Comparison of ENCODE assay signal across 19 cellular contexts in genomic region chr17:55463600-55463999, GRCh38. TPM values are rescaled to one million over a fixed set of nuclear protein-coding genes. Genes with fewer than 3 reads are reported as not detected.
DNase-seq lines count a peak whose midpoint lies in the region; ATAC-seq and TF ChIP-seq lines count a peak whose summit lies in the region.
"Had no signal": no experiment of that assay in that cellular context is flagged by ENCODE, and none has a peak within 500 bp of the region (broad histone marks: within the 10 kb centered on the region; RNA-seq: fewer than 3 reads in every experiment).

No MANE protein-coding gene starts in this region.

- H3K4me3 ChIP-seq in upper lobe of left lung: no peak overlapping the region
- H3K4me3 ChIP-seq: colonic mucosa, thoracic aorta had no signal

- DNase-seq in activated T-cell treated with anti-CD3 and anti-CD28 coated beads, Interleukin-2, amount 50 U/mL, for 24 hours: no peak
- DNase-seq in activated T-cell treated with anti-CD3 and anti-CD28 coated beads, Interleukin-2, amount 50 U/mL, for 4 hours: no peak
- DNase-seq in stimulated activated naive B cell treated with anti-CD40 and anti-IgM and Interleukin-4, amounts not matched to agents 10 μg/mL and 1 μg/mL and 100 μg/mL, for 72 hours: peak; percentile 1
- DNase-seq in upper lobe of left lung (no peak), natural killer cell (no peak)
- no peak for DNase-seq in activated effector memory CD4-positive, alpha-beta T cell treated with Interleukin-2 at 50 U/mL for 16 hours
- DNase-seq: activated CD4-positive, CD25-positive, alpha-beta regulatory T cell treated with anti-CD3 and anti-CD28 coated beads, Interleukin-2, amount 50 U/mL, for 72 hours; colonic mucosa; GDM1; HCEC 1CT; NCI-H2107; stimulated activated CD4-positive, alpha-beta T cell treated with anti-CD3 and anti-CD28 coated beads, Interleukin-2, amount 100 ng/mL, for 48 hours had no signal

- intact Hi-C loops in natural killer cell (cut with micrococcal nuclease): no loop called here

- no peaks in the 10 kb centered on the region for H3K9me3 Mint-ChIP-seq in activated T-cell treated with anti-CD3 and anti-CD28 coated beads, Interleukin-2, amount 50 U/mL, for 24 hours
- no peaks in the 10 kb centered on the region for H3K9me3 Mint-ChIP-seq in activated T-cell treated with anti-CD3 and anti-CD28 coated beads, Interleukin-2, amount 50 U/mL, for 4 hours
- peaks cover 0 to 5% of the 10 kb centered on the region in 2 donors for H3K9me3 Mint-ChIP-seq in stimulated activated naive B cell treated with anti-CD40 and anti-IgM and Interleukin-4, amounts not matched to agents 10 μg/mL and 1 μg/mL and 100 μg/mL, for 72 hours
- H3K9me3 Mint-ChIP-seq in natural killer cell: no peaks in the 10 kb centered on the region
- H3K9me3 Mint-ChIP-seq: activated naive CD4-positive, alpha-beta T cell treated with anti-CD3 and anti-CD28 coated beads, Interleukin-2, amount 50 U/mL, for 72 hours had no signal

- H3K9me3 ChIP-seq in upper lobe of left lung: no peaks in the 10 kb centered on the region
- H3K9me3 ChIP-seq: colonic mucosa, thoracic aorta had no signal

- no peak overlapping the region for H3K4me3 Mint-ChIP-seq in activated T-cell treated with anti-CD3 and anti-CD28 coated beads, Interleukin-2, amount 50 U/mL, for 24 hours
- H3K4me3 Mint-ChIP-seq in activated T-cell treated with anti-CD3 and anti-CD28 coated beads, Interleukin-2, amount 50 U/mL, for 4 hours: no peak overlapping the region
- H3K4me3 Mint-ChIP-seq in stimulated activated naive B cell treated with anti-CD40 and anti-IgM and Interleukin-4, amounts not matched to agents 10 μg/mL and 1 μg/mL and 100 μg/mL, for 72 hours: peak overlapping the region in 1 of 2 donors; percentile 37
- no peak overlapping the region for H3K4me3 Mint-ChIP-seq in natural killer cell

- ATAC-seq in activated T-cell treated with anti-CD3 and anti-CD28 coated beads, Interleukin-2, amount 50 U/mL, for 4 hours: no peak
- peak; percentile 78 for ATAC-seq in GM21786 (IDR thresholded peaks at IDR 0.05; ENCODE audit: unreplicated experiment)
- peak; percentile 65 for ATAC-seq in HG03442 (IDR thresholded peaks at IDR 0.05; ENCODE audit: unreplicated experiment)
- peak; percentile 76 to 91 for ATAC-seq in stimulated activated naive B cell treated with anti-CD40 and anti-IgM and Interleukin-4, amounts not matched to agents 10 μg/mL and 1 μg/mL and 100 μg/mL, for 72 hours (replicated peaks)
- ATAC-seq in upper lobe of left lung (ENCODE audit: low FRiP score in 2 of 2): no peak
- no peak for ATAC-seq in natural killer cell

- no peaks in the 10 kb centered on the region for H3K4me1 ChIP-seq in upper lobe of left lung
- H3K4me1 ChIP-seq: colonic mucosa had no signal

- no peaks in the 10 kb centered on the region for H3K36me3 Mint-ChIP-seq in activated T-cell treated with anti-CD3 and anti-CD28 coated beads, Interleukin-2, amount 50 U/mL, for 24 hours (ENCODE audit: low read depth)
- no peaks in the 10 kb centered on the region for H3K36me3 Mint-ChIP-seq in activated T-cell treated with anti-CD3 and anti-CD28 coated beads, Interleukin-2, amount 50 U/mL, for 4 hours (ENCODE audit: insufficient read depth)
- peaks cover 0 to 6% of the 10 kb centered on the region in 2 donors for H3K36me3 Mint-ChIP-seq in stimulated activated naive B cell treated with anti-CD40 and anti-IgM and Interleukin-4, amounts not matched to agents 10 μg/mL and 1 μg/mL and 100 μg/mL, for 72 hours
- no peaks in the 10 kb centered on the region for H3K36me3 Mint-ChIP-seq in natural killer cell
- H3K36me3 Mint-ChIP-seq: activated naive CD4-positive, alpha-beta T cell treated with anti-CD3 and anti-CD28 coated beads, Interleukin-2, amount 50 U/mL, for 72 hours had no signal

- peaks cover 20% of the 10 kb centered on the region for H3K4me1 Mint-ChIP-seq in activated T-cell treated with anti-CD3 and anti-CD28 coated beads, Interleukin-2, amount 50 U/mL, for 24 hours (ENCODE audit: low read depth)
- H3K4me1 Mint-ChIP-seq in activated T-cell treated with anti-CD3 and anti-CD28 coated beads, Interleukin-2, amount 50 U/mL, for 4 hours (ENCODE audit: low read depth): peaks cover 5% of the 10 kb centered on the region
- peaks cover 15 to 19% of the 10 kb centered on the region in 2 donors for H3K4me1 Mint-ChIP-seq in stimulated activated naive B cell treated with anti-CD40 and anti-IgM and Interleukin-4, amounts not matched to agents 10 μg/mL and 1 μg/mL and 100 μg/mL, for 72 hours
- H3K4me1 Mint-ChIP-seq in natural killer cell: peaks cover 0 to 7% of the 10 kb centered on the region in 2 donors

- no peak for TF ChIP-seq CTCF in upper lobe of left lung (IDR thresholded peaks at IDR 0.05)
- TF ChIP-seq CTCF in natural killer cell (IDR thresholded peaks at IDR 0.05): no peak

- H3K36me3 ChIP-seq in upper lobe of left lung: no peaks in the 10 kb centered on the region
- H3K36me3 ChIP-seq: colonic mucosa, thoracic aorta had no signal

- peak overlapping the region; percentile 29 for H3K27ac Mint-ChIP-seq in activated T-cell treated with anti-CD3 and anti-CD28 coated beads, Interleukin-2, amount 50 U/mL, for 24 hours
- peak overlapping the region; percentile 81 for H3K27ac Mint-ChIP-seq in stimulated activated naive B cell treated with anti-CD40 and anti-IgM and Interleukin-4, amounts not matched to agents 10 μg/mL and 1 μg/mL and 100 μg/mL, for 72 hours
- no peak overlapping the region for H3K27ac Mint-ChIP-seq in natural killer cell
- H3K27ac Mint-ChIP-seq: activated naive CD4-positive, alpha-beta T cell treated with anti-CD3 and anti-CD28 coated beads, Interleukin-2, amount 50 U/mL, for 72 hours had no signal

- no peak for TF ChIP-seq POLR2A in upper lobe of left lung (IDR thresholded peaks at IDR 0.05)

- 54 to 64% methylated on average over 2 of the region's 2 CpGs for WGBS in upper lobe of left lung, 2 donors

- no peaks in the 10 kb centered on the region for H3K27me3 Mint-ChIP-seq in activated T-cell treated with anti-CD3 and anti-CD28 coated beads, Interleukin-2, amount 50 U/mL, for 24 hours
- H3K27me3 Mint-ChIP-seq in activated T-cell treated with anti-CD3 and anti-CD28 coated beads, Interleukin-2, amount 50 U/mL, for 4 hours (ENCODE audit: low read depth): no peaks in the 10 kb centered on the region
- H3K27me3 Mint-ChIP-seq in stimulated activated naive B cell treated with anti-CD40 and anti-IgM and Interleukin-4, amounts not matched to agents 10 μg/mL and 1 μg/mL and 100 μg/mL, for 72 hours: peaks cover 8 to 21% of the 10 kb centered on the region in 2 donors
- H3K27me3 Mint-ChIP-seq in natural killer cell (ENCODE audit: low read depth in 2 of 2): no peaks in the 10 kb centered on the region

- H3K27ac ChIP-seq in upper lobe of left lung: no peak overlapping the region
- H3K27ac ChIP-seq: colonic mucosa, thoracic aorta had no signal

- no peaks in the 10 kb centered on the region for H3K27me3 ChIP-seq in upper lobe of left lung
- H3K27me3 ChIP-seq: colonic mucosa had no signal

- no peak for TF ChIP-seq EP300 in upper lobe of left lung (IDR thresholded peaks at IDR 0.05)

RNA-seq across cellular contexts. Expression of gene MMD, which starts 42.0 kb away (rescaled TPM):
- 10 to 100 TPM; 10.8 to 12.6 (median 12.4) TPM for total RNA-seq in activated T-cell treated with anti-CD3 and anti-CD28 coated beads, Interleukin-2, amount 50 U/mL, for 4 hours
- total RNA-seq in upper lobe of left lung (10 to 100 TPM; 13.5 to 26.7 (median 19.0) TPM), natural killer cell (10 to 100 TPM; 18.7 to 33.5 (median 27.9) TPM)

RNA-seq across cellular contexts. Expression of gene SMIM36, which starts 47.7 kb away (rescaled TPM):
- total RNA-seq in activated T-cell treated with anti-CD3 and anti-CD28 coated beads, Interleukin-2, amount 50 U/mL, for 4 hours: not detected
- total RNA-seq in upper lobe of left lung (not detected), natural killer cell (not detected)
- total RNA-seq: activated naive CD4-positive, alpha-beta T cell treated with anti-CD3 and anti-CD28 coated beads, Interleukin-2, amount 50 U/mL, for 72 hours; colonic mucosa; frontal cortex; lower leg skin; omental fat pad; thoracic aorta had no signal

Comparison
In these comparisons a context has a peak if more than half of its experiments do, and no peak if none do; other contexts are left out.
1. H3K27ac Mint-ChIP-seq: peak in activated T-cell treated with anti-CD3 and anti-CD28 coated beads, Interleukin-2, amount 50 U/mL, for 24 hours (single experiment) and stimulated activated naive B cell treated with anti-CD40 and anti-IgM and Interleukin-4, amounts not matched to agents 10 μg/mL and 1 μg/mL and 100 μg/mL, for 72 hours (single experiment); none in natural killer cell (0 of 2).
2. ATAC-seq: peak in GM21786 (single experiment), HG03442 (single experiment) and stimulated activated naive B cell treated with anti-CD40 and anti-IgM and Interleukin-4, amounts not matched to agents 10 μg/mL and 1 μg/mL and 100 μg/mL, for 72 hours (2 of 2); none in activated T-cell treated with anti-CD3 and anti-CD28 coated beads, Interleukin-2, amount 50 U/mL, for 4 hours (0 of 2), upper lobe of left lung (0 of 2) and natural killer cell (0 of 3).